ENCODE assay signal across 1 cellular context in genomic region chr21:37270576-37271365, GRCh38.
TF ChIP-seq lines count a peak whose summit lies in the region.

No MANE protein-coding gene starts in this region.

TF ChIP-seq in K562, 482 proteins besides CTCF, POLR2A, EP300 and RAD21:
- TF ChIP-seq, protein P1, sequence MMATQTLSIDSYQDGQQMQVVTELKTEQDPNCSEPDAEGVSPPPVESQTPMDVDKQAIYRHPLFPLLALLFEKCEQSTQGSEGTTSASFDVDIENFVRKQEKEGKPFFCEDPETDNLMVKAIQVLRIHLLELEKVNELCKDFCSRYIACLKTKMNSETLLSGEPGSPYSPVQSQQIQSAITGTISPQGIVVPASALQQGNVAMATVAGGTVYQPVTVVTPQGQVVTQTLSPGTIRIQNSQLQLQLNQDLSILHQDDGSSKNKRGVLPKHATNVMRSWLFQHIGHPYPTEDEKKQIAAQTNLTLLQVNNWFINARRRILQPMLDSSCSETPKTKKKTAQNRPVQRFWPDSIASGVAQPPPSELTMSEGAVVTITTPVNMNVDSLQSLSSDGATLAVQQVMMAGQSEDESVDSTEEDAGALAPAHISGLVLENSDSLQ (IDR thresholded peaks at IDR 0.05), result peak; percentile 43; the same call in 1 of the 2 replicates
- TF ChIP-seq L3MBTL2 (IDR thresholded peaks at IDR 0.05), result 0 out of 2 replicates have a peak, but pooled peaks have one; percentile 12
- no peak for TF ChIP-seq CREM (IDR thresholded peaks at IDR 0.05; ENCODE audit: low read depth)
- peak in 2 of 3 experiments; percentile 47 to 86 for TF ChIP-seq YY1 (IDR thresholded peaks at IDR 0.05; ENCODE audit: borderline replicate concordance in 1 of 3, control insufficient read depth in 1 of 3, extremely low read depth in 1 of 3, insufficient read depth in 3 of 3, insufficient read length in 1 of 3, insufficient replicate concordance in 2 of 3, low read depth in 1 of 3, low read length in 2 of 3)
- no peak for TF ChIP-seq EGR1 (conservative IDR thresholded peaks at IDR 0.05)
